In genomic region chr1:179706339-179706941, GRCh38 we compare ENCODE assay signal across 8 cellular contexts. TPM values are rescaled to one million over a fixed set of nuclear protein-coding genes. Genes with fewer than 3 reads are reported as not detected.
A peak's percentile ranks its signal among the peaks of the same experiment; 100 is the strongest.
DNase-seq lines count a peak whose midpoint lies in the region; ATAC-seq and TF ChIP-seq lines count a peak whose summit lies in the region.

No MANE protein-coding gene starts in this region.

- DNase-seq in DMS53 (lab: John Stamatoyannopoulos, UW) (peak; percentile 81), HuH-7 (ENCODE audit: low spot score) (peak; percentile 25), fibroblast of villous mesenchyme (ENCODE audit: low read depth) (peak; percentile 73), progenitor cell of endocrine pancreas (ENCODE audit: low spot score, unreplicated experiment) (peak; percentile 37)
- DNase-seq in activated T-cell treated with anti-CD3 and anti-CD28 coated beads, Interleukin-2, amount 50 U/mL, for 24 hours = peak; percentile 41

- no peak overlapping the region for H3K27ac ChIP-seq in OCI-LY1 (ENCODE audit: low read depth, low read length, poor library complexity, severe bottlenecking)

- no peaks in the 10 kb centered on the region for H3K27me3 ChIP-seq in OCI-LY1 (ENCODE audit: insufficient read depth, low read length)

- no peaks in the 10 kb centered on the region for H3K9me3 ChIP-seq in OCI-LY1 (ENCODE audit: low read length)

- no peaks in the 10 kb centered on the region for H3F3A ChIP-seq in OCI-LY1 (ENCODE audit: insufficient read depth, low read length)

- no peak overlapping the region for H3K4me2 ChIP-seq in OCI-LY1 (ENCODE audit: low read length)

- no peaks in the 10 kb centered on the region for H3K9me2 ChIP-seq in OCI-LY1 (ENCODE audit: low read depth, low read length)

- no peak overlapping the region for H3K27ac Mint-ChIP-seq in activated T-cell treated with anti-CD3 and anti-CD28 coated beads, Interleukin-2, amount 50 U/mL, for 24 hours
- H3K27ac Mint-ChIP-seq in progenitor cell of endocrine pancreas = peak overlapping the region; percentile 84
- H3K27ac Mint-ChIP-seq in activated T-helper 17 cell treated with anti-CD3 and anti-CD28 coated beads, Interleukin-2, amount 50 U/mL, for 72 hours = no peak overlapping the region

- no peaks in the 10 kb centered on the region for H3K27me3 Mint-ChIP-seq in activated T-cell treated with anti-CD3 and anti-CD28 coated beads, Interleukin-2, amount 50 U/mL, for 24 hours
- H3K27me3 Mint-ChIP-seq in progenitor cell of endocrine pancreas = no peaks in the 10 kb centered on the region
- H3K27me3 Mint-ChIP-seq in activated T-helper 17 cell treated with anti-CD3 and anti-CD28 coated beads, Interleukin-2, amount 50 U/mL, for 72 hours = no peaks in the 10 kb centered on the region

- no peak overlapping the region for H3K9ac ChIP-seq in OCI-LY1 (ENCODE audit: low read length)

- no peak overlapping the region for H2AFZ ChIP-seq in OCI-LY1 (ENCODE audit: low read length)

- no peaks in the 10 kb centered on the region for H3K4me1 ChIP-seq in OCI-LY1 (ENCODE audit: insufficient read depth, low read length, severe bottlenecking)

- TF ChIP-seq CTCF in OCI-LY1 (IDR thresholded peaks at IDR 0.05; ENCODE audit: low read length) (peak; percentile 80), fibroblast of villous mesenchyme (IDR thresholded peaks at IDR 0.05; ENCODE audit: insufficient read depth, low read depth, low read length) (peak; percentile 78), progenitor cell of endocrine pancreas (IDR thresholded peaks at IDR 0.05; ENCODE audit: unreplicated experiment) (peak; percentile 90)

- H3K9me3 Mint-ChIP-seq in activated T-cell treated with anti-CD3 and anti-CD28 coated beads, Interleukin-2, amount 50 U/mL, for 24 hours = no peaks in the 10 kb centered on the region
- no peaks in the 10 kb centered on the region for H3K9me3 Mint-ChIP-seq in progenitor cell of endocrine pancreas (ENCODE audit: low read depth)
- no peaks in the 10 kb centered on the region for H3K9me3 Mint-ChIP-seq in activated T-helper 17 cell treated with anti-CD3 and anti-CD28 coated beads, Interleukin-2, amount 50 U/mL, for 72 hours

- H3K4me3 ChIP-seq in OCI-LY1 (ENCODE audit: low read depth, low read length, poor library complexity, severe bottlenecking) (no peak overlapping the region), fibroblast of villous mesenchyme (ENCODE audit: low read depth, low read length) (no peak overlapping the region)

- no peaks in the 10 kb centered on the region for H3K36me3 ChIP-seq in OCI-LY1 (ENCODE audit: insufficient read depth, low read length)

- peaks cover 11% of the 10 kb centered on the region for H3K4me1 Mint-ChIP-seq in activated T-cell treated with anti-CD3 and anti-CD28 coated beads, Interleukin-2, amount 50 U/mL, for 24 hours (ENCODE audit: low read depth)
- peaks cover 54% of the 10 kb centered on the region for H3K4me1 Mint-ChIP-seq in progenitor cell of endocrine pancreas (ENCODE audit: low read depth)
- H3K4me1 Mint-ChIP-seq in activated T-helper 17 cell treated with anti-CD3 and anti-CD28 coated beads, Interleukin-2, amount 50 U/mL, for 72 hours = peaks cover 12% of the 10 kb centered on the region

- H3K79me2 ChIP-seq in OCI-LY1 (ENCODE audit: insufficient read depth, low read length) = no peaks in the 10 kb centered on the region

- no peak overlapping the region for H3K4me3 Mint-ChIP-seq in activated T-cell treated with anti-CD3 and anti-CD28 coated beads, Interleukin-2, amount 50 U/mL, for 24 hours
- H3K4me3 Mint-ChIP-seq in progenitor cell of endocrine pancreas (ENCODE audit: low read depth) = peak overlapping the region; percentile 12
- no peak overlapping the region for H3K4me3 Mint-ChIP-seq in activated T-helper 17 cell treated with anti-CD3 and anti-CD28 coated beads, Interleukin-2, amount 50 U/mL, for 72 hours

- ATAC-seq in activated T-helper 17 cell treated with anti-CD3 and anti-CD28 coated beads, Interleukin-2, amount 50 U/mL, for 72 hours (replicated peaks) = no peak
- ATAC-seq in HG03565 (IDR thresholded peaks at IDR 0.05; ENCODE audit: unreplicated experiment) = no peak

- no peaks in the 10 kb centered on the region for H3K36me3 Mint-ChIP-seq in activated T-cell treated with anti-CD3 and anti-CD28 coated beads, Interleukin-2, amount 50 U/mL, for 24 hours (ENCODE audit: low read depth)
- H3K36me3 Mint-ChIP-seq in progenitor cell of endocrine pancreas (ENCODE audit: insufficient read depth) = no peaks in the 10 kb centered on the region
- H3K36me3 Mint-ChIP-seq in activated T-helper 17 cell treated with anti-CD3 and anti-CD28 coated beads, Interleukin-2, amount 50 U/mL, for 72 hours (ENCODE audit: low read depth) = no peaks in the 10 kb centered on the region

- no peaks in the 10 kb centered on the region for H4K20me1 ChIP-seq in OCI-LY1 (ENCODE audit: insufficient read depth, low read length)

RNA-seq across cellular contexts. Expression of gene FAM163A, which starts 36.7 kb away (rescaled TPM):
- under 0.01 TPM in 2 replicates for total RNA-seq in fibroblast of villous mesenchyme
- 1.1 and 1.5 TPM in 2 replicates for total RNA-seq in progenitor cell of endocrine pancreas
- not detected for total RNA-seq in activated T-helper 17 cell treated with anti-CD3 and anti-CD28 coated beads, Interleukin-2, amount 50 U/mL, for 72 hours

Comparison
In these comparisons a context has a peak if more than half of its experiments do, and no peak if none do; other contexts are left out.
1. DNase-seq: peak in every context shown above with its lines; median percentile 81 in DMS53; 73 in fibroblast of villous mesenchyme; 41 in activated T-cell treated with anti-CD3 and anti-CD28 coated beads, Interleukin-2, amount 50 U/mL, for 24 hours; 37 in progenitor cell of endocrine pancreas; 25 in HuH-7.